ENCODE assay signal across 1 cellular context in genomic region chr5:154308457-154309360, GRCh38.
A peak's percentile ranks its signal among the peaks of the same experiment; 100 is the strongest.
TF ChIP-seq lines count a peak whose summit lies in the region.

No MANE protein-coding gene starts in this region.

TF ChIP-seq in A549, 52 proteins besides CTCF, POLR2A, EP300 and RAD21 (continued from another document):
- TF ChIP-seq ATOH8 (CRISPR knock-in tag; IDR thresholded peaks at IDR 0.05; ENCODE audit: low read depth) (no peak), NFE2L2 (conservative IDR thresholded peaks at IDR 0.05; ENCODE audit: low read length) (no peak), RCOR1 (IDR thresholded peaks at IDR 0.05; ENCODE audit: low read depth, low read length) (no peak), HMGXB4 (CRISPR knock-in tag; IDR thresholded peaks at IDR 0.05; ENCODE audit: borderline replicate concordance) (no peak), FOXS1 (CRISPR knock-in tag; IDR thresholded peaks at IDR 0.05) (peak; percentile 90; the same call in 1 of the 2 replicates), HOXB5 (CRISPR knock-in tag; IDR thresholded peaks at IDR 0.05) (no peak), SMC3 (IDR thresholded peaks at IDR 0.05) (no peak; the same call in 2 of the 3 replicates), NPAS2 (CRISPR knock-in tag; IDR thresholded peaks at IDR 0.05; ENCODE audit: borderline replicate concordance) (no peak), HES2 (IDR thresholded peaks at IDR 0.05) (no peak), JUNB (IDR thresholded peaks at IDR 0.05) (peak; percentile 88), ZC3H11A (IDR thresholded peaks at IDR 0.05) (no peak), CEBPB (IDR thresholded peaks at IDR 0.05) (peak in 1 of 2 experiments; percentile 56; a peak in 1 of 4 replicates), TP53 (CRISPR knock-in tag; IDR thresholded peaks at IDR 0.05) (no peak), TFCP2L1 (CRISPR knock-in tag; IDR thresholded peaks at IDR 0.05) (no peak), POLR2AphosphoS2 (conservative IDR thresholded peaks at IDR 0.05; ENCODE audit: low read length) (no peak), FOSB (CRISPR knock-in tag; IDR thresholded peaks at IDR 0.05) (no peak), ELK1 (IDR thresholded peaks at IDR 0.05; ENCODE audit: low read depth, low read length) (no peak), KDM5A (IDR thresholded peaks at IDR 0.05) (no peak), HDAC2 (IDR thresholded peaks at IDR 0.05) (no peak), CBX2 (IDR thresholded peaks at IDR 0.05; ENCODE audit: borderline replicate concordance, low read depth) (no peak)
- TF ChIP-seq, protein P1, sequence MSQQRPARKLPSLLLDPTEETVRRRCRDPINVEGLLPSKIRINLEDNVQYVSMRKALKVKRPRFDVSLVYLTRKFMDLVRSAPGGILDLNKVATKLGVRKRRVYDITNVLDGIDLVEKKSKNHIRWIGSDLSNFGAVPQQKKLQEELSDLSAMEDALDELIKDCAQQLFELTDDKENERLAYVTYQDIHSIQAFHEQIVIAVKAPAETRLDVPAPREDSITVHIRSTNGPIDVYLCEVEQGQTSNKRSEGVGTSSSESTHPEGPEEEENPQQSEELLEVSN (IDR thresholded peaks at IDR 0.05; ENCODE audit: borderline replicate concordance, low read depth), result no peak
TF ChIP-seq in A549: peak in this region for 11.
